In the genomic region with DNA sequence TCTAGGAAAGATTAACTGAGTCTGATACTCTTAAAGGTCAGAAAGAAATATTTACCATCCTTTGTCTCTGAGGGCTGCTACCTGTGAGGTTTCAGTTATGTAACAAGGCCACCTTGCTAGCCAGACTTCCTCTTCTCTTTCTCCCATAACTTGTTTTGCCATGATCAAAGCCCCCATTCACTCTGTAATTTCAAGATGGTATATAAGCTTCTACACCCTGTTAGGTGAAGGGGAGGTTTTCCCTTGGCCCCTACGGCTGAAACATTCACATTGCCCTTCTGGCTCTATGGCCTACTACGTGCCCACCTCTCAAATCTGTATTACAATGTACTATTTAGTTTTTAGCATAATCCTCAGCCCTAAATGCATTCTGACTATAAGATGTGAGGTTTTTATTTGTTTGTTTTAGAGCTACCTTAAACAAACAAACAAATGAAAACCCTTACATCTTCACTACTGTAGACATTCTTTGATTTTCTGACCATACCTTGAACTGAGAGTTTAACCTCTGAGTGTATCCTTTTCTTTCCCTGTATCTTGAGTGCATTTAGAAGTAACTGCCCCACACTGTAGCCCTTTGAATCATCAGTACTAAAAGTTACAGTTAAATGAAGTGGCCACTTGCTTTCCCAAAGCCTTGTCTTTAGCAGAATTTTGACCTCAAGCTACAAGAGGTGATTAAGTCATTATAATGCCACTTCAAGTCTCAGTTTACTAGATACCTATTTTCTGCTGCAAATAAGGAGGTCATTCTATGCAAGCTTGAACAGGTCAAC, we compare ENCODE assay signal across 24 cellular contexts.
A peak's percentile ranks its signal among the peaks of the same experiment; 100 is the strongest.
DNase-seq lines count a peak whose midpoint lies in the region; ATAC-seq and TF ChIP-seq lines count a peak whose summit lies in the region.
"Had no signal": no experiment of that assay in that cellular context is flagged by ENCODE, and none has a peak within 500 bp of the region (broad histone marks: within the 10 kb centered on the region; RNA-seq: fewer than 3 reads in every experiment).

No MANE protein-coding gene starts in this region.

- H3K27ac Mint-ChIP-seq in activated T-cell treated with anti-CD3 and anti-CD28 coated beads, Interleukin-2, amount 50 U/mL, for 24 hours: peak overlapping the region; percentile 94
- H3K27ac Mint-ChIP-seq in CD8-positive, alpha-beta T cell: peak overlapping the region; percentile 100
- H3K27ac Mint-ChIP-seq in T-helper 17 cell (peak overlapping the region; percentile 97), natural killer cell (peak overlapping the region; percentile 81 to 85)
- H3K27ac Mint-ChIP-seq: type B pancreatic cell had no signal

- H3K4me1 Mint-ChIP-seq in activated T-cell treated with anti-CD3 and anti-CD28 coated beads, Interleukin-2, amount 50 U/mL, for 24 hours (ENCODE audit: low read depth): peaks cover 56% of the 10 kb centered on the region
- peaks cover 80% of the 10 kb centered on the region for H3K4me1 Mint-ChIP-seq in CD8-positive, alpha-beta T cell (ENCODE audit: low read depth)
- H3K4me1 Mint-ChIP-seq in T-helper 17 cell (peaks cover 33% of the 10 kb centered on the region), natural killer cell (peaks cover 39 to 50% of the 10 kb centered on the region in 2 donors)
- H3K4me1 Mint-ChIP-seq: IgD-negative memory B cell had no signal

- peak overlapping the region; percentile 63 for H3K27ac ChIP-seq in CD8-positive, alpha-beta T cell (ENCODE audit: low read depth, low read length)
- H3K27ac ChIP-seq in dorsolateral prefrontal cortex: no peak overlapping the region
- H3K27ac ChIP-seq: foreskin keratinocyte, ovary, right atrium auricular region had no signal

- no peaks in the 10 kb centered on the region for H3K9me3 ChIP-seq in CD8-positive, alpha-beta T cell (ENCODE audit: low read length)
- H3K9me3 ChIP-seq in T-helper 17 cell (ENCODE audit: control insufficient read depth, low read length, poor library complexity, severe bottlenecking): no peaks in the 10 kb centered on the region
- H3K9me3 ChIP-seq: ovary, right atrium auricular region had no signal

- peak; percentile 35 for ATAC-seq in CD8-positive, alpha-beta T cell
- ATAC-seq in T-helper 17 cell (peak; percentile 32), natural killer cell (peak in 1 of 3 donors; percentile 14), HG02981 (IDR thresholded peaks at IDR 0.05; ENCODE audit: unreplicated experiment) (no peak)
- ATAC-seq: foreskin keratinocyte, left lobe of liver had no signal

- no peaks in the 10 kb centered on the region for H3K36me3 ChIP-seq in CD8-positive, alpha-beta T cell (ENCODE audit: insufficient read depth, low read length)
- H3K36me3 ChIP-seq: ovary, right atrium auricular region had no signal

- CTCF ChIA-PET in CD8-positive, alpha-beta T cell (lab: Charles Lee): interaction anchor here (0.6 to 3.4 kb wide), 8 partner anchors 22 to 162 kb away, joined by 3 to 14 read pairs (median 4); no protein-coding TSS in a partner anchor

- POLR2A ChIA-PET in CD8-positive, alpha-beta T cell (lab: Charles Lee): interaction anchor here (0.8 to 2.3 kb wide), 9 partner anchors 15 to 153 kb away, joined by 3 to 16 read pairs (median 3); no protein-coding TSS in a partner anchor

- H3K36me3 Mint-ChIP-seq in activated T-cell treated with anti-CD3 and anti-CD28 coated beads, Interleukin-2, amount 50 U/mL, for 24 hours (ENCODE audit: low read depth): no peaks in the 10 kb centered on the region
- peaks cover 15% of the 10 kb centered on the region for H3K36me3 Mint-ChIP-seq in CD8-positive, alpha-beta T cell
- H3K36me3 Mint-ChIP-seq in T-helper 17 cell (ENCODE audit: low read depth) (no peaks in the 10 kb centered on the region), natural killer cell (no peaks in the 10 kb centered on the region)
- H3K36me3 Mint-ChIP-seq: CD14-positive monocyte, IgD-negative memory B cell, type B pancreatic cell had no signal

- peak overlapping the region; percentile 36 for H3K4me3 ChIP-seq in CD8-positive, alpha-beta T cell (ENCODE audit: low read depth, low read length)
- no peak overlapping the region for H3K4me3 ChIP-seq in dorsolateral prefrontal cortex
- H3K4me3 ChIP-seq: ovary, right atrium auricular region had no signal

- no peaks in the 10 kb centered on the region for H3K27me3 ChIP-seq in CD8-positive, alpha-beta T cell (ENCODE audit: insufficient read depth, low read length)
- H3K27me3 ChIP-seq in dorsolateral prefrontal cortex: no peaks in the 10 kb centered on the region
- H3K27me3 ChIP-seq: foreskin keratinocyte, ovary, right atrium auricular region had no signal

- intact Hi-C loops in CD8-positive, alpha-beta T cell (cut with DNase I, micrococcal nuclease): loop anchor here (5.0 kb wide), 2 partner anchors 36 to 51 kb away; no protein-coding TSS in a partner anchor
- intact Hi-C loops in natural killer cell (cut with micrococcal nuclease): no loop called here
- intact Hi-C loops in dorsolateral prefrontal cortex (cut with DNase I): no loop called here

- DNase-seq in activated T-cell treated with anti-CD3 and anti-CD28 coated beads, Interleukin-2, amount 50 U/mL, for 24 hours: no peak
- no peak for DNase-seq in activated T-cell treated with anti-CD3 and anti-CD28 coated beads, Interleukin-2, amount 50 U/mL, for 1 hour
- DNase-seq in CD8-positive, alpha-beta T cell: peak in 1 of 7 experiments; percentile 55
- DNase-seq in T-helper 17 cell (no peak), natural killer cell (no peak), dorsolateral prefrontal cortex (no peak), NCI-H1930 (lab: John Stamatoyannopoulos, UW) (no peak)
- DNase-seq: ACHN; activated CD4-positive, CD25-positive, alpha-beta regulatory T cell treated with anti-CD3 and anti-CD28 coated beads, Interleukin-2, amount 50 U/mL, for 72 hours; cerebellar nuclear complex; DMS53; effector CD8-positive, alpha-beta T cell; foreskin keratinocyte; NCI-H1694; NCI-H526; ovary; stimulated activated CD4-positive, alpha-beta T cell treated with anti-CD3 and anti-CD28 coated beads, Interleukin-4, amount 100 ng/mL, for 24 hours had no signal

- TF ChIP-seq CTCF in CD8-positive, alpha-beta T cell (IDR thresholded peaks at IDR 0.05): no peak
- no peak for TF ChIP-seq CTCF in natural killer cell (IDR thresholded peaks at IDR 0.05)
- no peak for TF ChIP-seq CTCF in dorsolateral prefrontal cortex (IDR thresholded peaks at IDR 0.05 in 54 of 56, conservative IDR thresholded peaks at IDR 0.05 in 2 of 56; ENCODE audit: low read depth in 1 of 56, partially characterized antibody in 56 of 56)

- H3K27me3 Mint-ChIP-seq in activated T-cell treated with anti-CD3 and anti-CD28 coated beads, Interleukin-2, amount 50 U/mL, for 24 hours: no peaks in the 10 kb centered on the region
- H3K27me3 Mint-ChIP-seq in CD8-positive, alpha-beta T cell (ENCODE audit: low read depth): no peaks in the 10 kb centered on the region
- no peaks in the 10 kb centered on the region for H3K27me3 Mint-ChIP-seq in T-helper 17 cell
- no peaks in the 10 kb centered on the region for H3K27me3 Mint-ChIP-seq in natural killer cell (ENCODE audit: low read depth in 2 of 2)
- H3K27me3 Mint-ChIP-seq: IgD-negative memory B cell had no signal

- H3K4me3 Mint-ChIP-seq in activated T-cell treated with anti-CD3 and anti-CD28 coated beads, Interleukin-2, amount 50 U/mL, for 24 hours: no peak overlapping the region
- H3K4me3 Mint-ChIP-seq in CD8-positive, alpha-beta T cell: peak overlapping the region; percentile 87
- H3K4me3 Mint-ChIP-seq in T-helper 17 cell (peak overlapping the region; percentile 92), natural killer cell (peak overlapping the region; percentile 85)
- H3K4me3 Mint-ChIP-seq: H9, IgD-negative memory B cell, type B pancreatic cell had no signal

- peaks cover 64% of the 10 kb centered on the region for H3K4me1 ChIP-seq in CD8-positive, alpha-beta T cell (ENCODE audit: insufficient read depth, low read length)
- H3K4me1 ChIP-seq: foreskin keratinocyte, right atrium auricular region had no signal

- H3K9me3 Mint-ChIP-seq in activated T-cell treated with anti-CD3 and anti-CD28 coated beads, Interleukin-2, amount 50 U/mL, for 24 hours: peaks cover 6% of the 10 kb centered on the region
- H3K9me3 Mint-ChIP-seq in CD8-positive, alpha-beta T cell: peaks cover 5% of the 10 kb centered on the region
- no peaks in the 10 kb centered on the region for H3K9me3 Mint-ChIP-seq in natural killer cell
- H3K9me3 Mint-ChIP-seq: IgD-negative memory B cell, type B pancreatic cell had no signal

Comparison
In these comparisons a context has a peak if more than half of its experiments do, and no peak if none do; other contexts are left out.
1. intact Hi-C loops: an anchor here in CD8-positive, alpha-beta T cell (5.0 kb wide); none called in natural killer cell and dorsolateral prefrontal cortex.